1 cellular context compared by ENCODE assay signal in genomic region chr15:90211440-90212168, GRCh38.
TF ChIP-seq lines count a peak whose summit lies in the region.

No MANE protein-coding gene starts in this region.

TF ChIP-seq in H1, 55 proteins besides CTCF, POLR2A, EP300 and RAD21:
- no peak for TF ChIP-seq SIRT6 (IDR thresholded peaks at IDR 0.05; ENCODE audit: low read length)
- TF ChIP-seq USF2 (IDR thresholded peaks at IDR 0.05; ENCODE audit: low read length) = no peak
- TF ChIP-seq NANOG (IDR thresholded peaks at IDR 0.05; ENCODE audit: insufficient read depth, low read depth, low read length, poor library complexity, severe bottlenecking) = no peak
- TF ChIP-seq NRF1 (IDR thresholded peaks at IDR 0.05; ENCODE audit: low read depth, low read length) = no peak
- TF ChIP-seq FOSL1 (IDR thresholded peaks at IDR 0.05; ENCODE audit: insufficient read depth, low read depth, low read length) = no peak
- no peak for TF ChIP-seq ASH2L (IDR thresholded peaks at IDR 0.05; ENCODE audit: low read length)
- no peak for TF ChIP-seq YY1 (IDR thresholded peaks at IDR 0.05; ENCODE audit: low read depth, low read length)
- TF ChIP-seq BACH1 (IDR thresholded peaks at IDR 0.05; ENCODE audit: low read length) = no peak
- TF ChIP-seq CEBPB (IDR thresholded peaks at IDR 0.05; ENCODE audit: low read depth, low read length) = no peak
TF ChIP-seq in H1: peak in this region for 0.
